In the genomic region with DNA sequence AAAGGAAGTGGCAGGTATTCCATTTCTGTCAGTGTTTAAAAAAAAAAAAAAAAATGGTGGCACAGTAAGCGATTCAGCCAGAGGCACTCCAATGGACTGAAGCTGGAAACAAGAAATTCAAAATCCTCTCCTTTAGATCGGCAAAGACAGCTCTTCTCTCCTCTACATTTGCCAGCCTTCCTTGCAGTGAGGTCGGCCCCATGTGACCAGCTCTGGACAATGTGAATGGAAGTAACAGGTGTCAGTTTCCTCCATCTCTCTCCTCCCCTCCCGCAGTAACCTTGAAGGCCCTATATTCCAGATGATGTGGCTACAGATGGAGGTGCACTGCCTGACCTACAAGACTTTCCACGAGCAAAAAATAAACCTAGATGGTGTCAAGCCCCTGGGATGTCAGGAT, we compare ENCODE assay signal across 8 cellular contexts. TPM values are rescaled to one million over a fixed set of nuclear protein-coding genes. Genes with fewer than 3 reads are reported as not detected.
DNase-seq lines count a peak whose midpoint lies in the region; ATAC-seq and TF ChIP-seq lines count a peak whose summit lies in the region.

No MANE protein-coding gene starts in this region.

- no peak for TF ChIP-seq CTCF in SK-N-SH (IDR thresholded peaks at IDR 0.05)
- TF ChIP-seq CTCF in lower lobe of right lung (IDR thresholded peaks at IDR 0.05): no peak
- no peak for TF ChIP-seq CTCF in ovary (IDR thresholded peaks at IDR 0.05)
- TF ChIP-seq CTCF in GM13977 (IDR thresholded peaks at IDR 0.05; ENCODE audit: extremely low read depth, insufficient read depth, missing control alignments): no peak

- H3K36me3 ChIP-seq in BLaER1 (no peaks in the 10 kb centered on the region), SK-N-SH (replicated peaks in 1 of 2; ENCODE audit: control insufficient read depth in 1 of 2, insufficient read depth in 2 of 2, low read length in 1 of 2) (no peaks in the 10 kb centered on the region), lower lobe of right lung (no peaks in the 10 kb centered on the region), ovary (no peaks in the 10 kb centered on the region), mesenchymal stem cell (ENCODE audit: control insufficient read depth in 1 of 2, insufficient read depth in 2 of 2, low read depth in 1 of 2, low read length in 2 of 2) (peaks cover 0 to 4% of the 10 kb centered on the region in 2 experiments)

- 73% methylated on average over 5 of the region's 5 CpGs for WGBS in SK-N-SH (ENCODE audit: low lambda C conversion rate)
- 77 to 78% (median 77%) methylated on average over 5 of the region's 5 CpGs for WGBS in ovary, 3 donors
- WGBS in mesenchymal stem cell: 60% methylated on average over 5 of the region's 5 CpGs

- H3K4ac ChIP-seq in mesenchymal stem cell (ENCODE audit: low read depth in 1 of 2, low read length in 2 of 2): no peak overlapping the region

- CTCF ChIA-PET in SK-N-SH (lab: Yijun Ruan, JAX): interaction anchor here (1.1 to 6.0 kb wide), 6 partner anchors 8 to 107 kb away, joined by 3 to 39 read pairs (median 12); a partner anchor contains a TSS

- H3K14ac ChIP-seq in mesenchymal stem cell (ENCODE audit: low read length in 2 of 2): no peak overlapping the region

- peaks cover 96% of the 10 kb centered on the region for H3K79me2 ChIP-seq in SK-N-SH (ENCODE audit: insufficient read depth)

- H4K8ac ChIP-seq in mesenchymal stem cell (ENCODE audit: low read length): no peak overlapping the region

- no peak for TF ChIP-seq EP300 in SK-N-SH (IDR thresholded peaks at IDR 0.05; ENCODE audit: borderline replicate concordance in 1 of 2, low read depth in 1 of 2, low read length in 1 of 2)
- no peak for TF ChIP-seq EP300 in ovary (IDR thresholded peaks at IDR 0.05)

- peak overlapping the region; percentile 95 for H3K4me2 ChIP-seq in BLaER1
- peak overlapping the region; percentile 7; the same call in 1 of the 2 replicates for H3K4me2 ChIP-seq in SK-N-SH
- no peak overlapping the region for H3K4me2 ChIP-seq in mesenchymal stem cell (ENCODE audit: low read length, poor library complexity, severe bottlenecking)

- H2BK12ac ChIP-seq in mesenchymal stem cell (ENCODE audit: low read length in 2 of 2): no peak overlapping the region

- H2AK5ac ChIP-seq in mesenchymal stem cell (ENCODE audit: low read length, severe bottlenecking): no peak overlapping the region

- H3K9me3 ChIP-seq in BLaER1 (no peaks in the 10 kb centered on the region), SK-N-SH (no peaks in the 10 kb centered on the region), lower lobe of right lung (no peaks in the 10 kb centered on the region), ovary (no peaks in the 10 kb centered on the region), mesenchymal stem cell (ENCODE audit: control insufficient read depth, low read length) (no peaks in the 10 kb centered on the region)

- H4K91ac ChIP-seq in mesenchymal stem cell (ENCODE audit: low read length): no peak overlapping the region

- H3K9ac ChIP-seq in BLaER1: peak overlapping the region; percentile 59; the same call in 1 of the 2 replicates
- no peak overlapping the region for H3K9ac ChIP-seq in SK-N-SH
- no peak overlapping the region for H3K9ac ChIP-seq in mesenchymal stem cell (ENCODE audit: low read length)

- no peak for TF ChIP-seq POLR2A in ovary (IDR thresholded peaks at IDR 0.05)

- H3K9me2 ChIP-seq in SK-N-SH: no peaks in the 10 kb centered on the region

- peaks cover 10% of the 10 kb centered on the region for H3K79me1 ChIP-seq in mesenchymal stem cell (replicated peaks; ENCODE audit: low read length, poor library complexity, severe bottlenecking)

- H3K23ac ChIP-seq in mesenchymal stem cell (ENCODE audit: low read length in 2 of 2): no peak overlapping the region

- no peak overlapping the region for H2BK5ac ChIP-seq in mesenchymal stem cell (ENCODE audit: low read depth, low read length, poor library complexity, severe bottlenecking)

- no peak for DNase-seq in SK-N-SH
- no peak for DNase-seq in lower lobe of right lung
- no peak for DNase-seq in ovary
- no peak for DNase-seq in mesenchymal stem cell
- no peak for DNase-seq in GM13977 (ENCODE audit: low spot score)

- in situ Hi-C loops in GM13977 (cut with MboI; ENCODE audit: low pct_unique_long_range_greater_than_20kb, low sequenced_read_pairs, unreplicated experiment): no loop called here

- H4K20me1 ChIP-seq in BLaER1: no peaks in the 10 kb centered on the region
- H4K20me1 ChIP-seq in SK-N-SH (ENCODE audit: insufficient read depth): no peaks in the 10 kb centered on the region

- ATAC-seq in HG02642 (IDR thresholded peaks at IDR 0.05; ENCODE audit: poor library complexity, unreplicated experiment): peak; percentile 28
- ATAC-seq in lower lobe of right lung: no peak
- ATAC-seq in HG03045 (IDR thresholded peaks at IDR 0.05; ENCODE audit: unreplicated experiment): no peak

- H3K27me3 ChIP-seq in BLaER1: no peaks in the 10 kb centered on the region
- no peaks in the 10 kb centered on the region for H3K27me3 ChIP-seq in SK-N-SH (ENCODE audit: insufficient read depth)
- no peaks in the 10 kb centered on the region for H3K27me3 ChIP-seq in lower lobe of right lung (ENCODE audit: low read depth)
- H3K27me3 ChIP-seq in ovary: no peaks in the 10 kb centered on the region
- H3K27me3 ChIP-seq in mesenchymal stem cell (ENCODE audit: control insufficient read depth in 1 of 2, insufficient read depth in 1 of 2, low read length in 2 of 2): no peaks in the 10 kb centered on the region

- peak overlapping the region; percentile 41; the same call in 1 of the 2 replicates for H3K4me3 ChIP-seq in BLaER1
- no peak overlapping the region for H3K4me3 ChIP-seq in SK-N-SH (ENCODE audit: low read depth in 2 of 2, low read length in 1 of 2)
- H3K4me3 ChIP-seq in lower lobe of right lung: no peak overlapping the region
- H3K4me3 ChIP-seq in ovary: no peak overlapping the region
- H3K4me3 ChIP-seq in mesenchymal stem cell (ENCODE audit: insufficient read depth in 1 of 2, low read depth in 1 of 2, low read length in 2 of 2): no peak overlapping the region

- no peak for TF ChIP-seq RAD21 in SK-N-SH (IDR thresholded peaks at IDR 0.05; ENCODE audit: low read length)

- no peak overlapping the region for H2BK120ac ChIP-seq in mesenchymal stem cell (ENCODE audit: low read depth, low read length)

- peak overlapping the region; percentile 86 for H3K27ac ChIP-seq in BLaER1
- peak overlapping the region in 1 of 2 experiments; percentile 17; a peak in 2 of 4 replicates for H3K27ac ChIP-seq in SK-N-SH (ENCODE audit: low read depth in 2 of 2, low read length in 1 of 2)
- H3K27ac ChIP-seq in lower lobe of right lung: peak overlapping the region; percentile 18
- no peak overlapping the region for H3K27ac ChIP-seq in ovary
- H3K27ac ChIP-seq in mesenchymal stem cell (ENCODE audit: low read length, poor library complexity, severe bottlenecking): no peak overlapping the region

- peaks cover 40% of the 10 kb centered on the region for H3F3A ChIP-seq in SK-N-SH (replicated peaks; ENCODE audit: insufficient read depth)

- H3K18ac ChIP-seq in mesenchymal stem cell (ENCODE audit: low read depth in 1 of 2, low read length in 2 of 2): no peak overlapping the region

- no peak overlapping the region for H2BK15ac ChIP-seq in mesenchymal stem cell (ENCODE audit: low read depth, poor library complexity, severe bottlenecking)

- POLR2A ChIA-PET in SK-N-SH (lab: Yijun Ruan, JAX): interaction anchor here (0.7 to 1.5 kb wide), 5 partner anchors 8 to 67 kb away, joined by 3 to 5 read pairs (median 3); no protein-coding TSS in a partner anchor

- intact Hi-C loops in lower lobe of right lung (cut with DNase I) (no loop called here), ovary (cut with DNase I) (no loop called here)

- H3K4me1 ChIP-seq in BLaER1 (peaks cover 94% of the 10 kb centered on the region), SK-N-SH (ENCODE audit: control insufficient read depth in 1 of 2, insufficient read depth in 2 of 2, low read depth in 1 of 2, low read length in 1 of 2) (peaks cover 40 to 48% of the 10 kb centered on the region in 2 experiments; a peak in 3 of 4 replicates), lower lobe of right lung (peaks cover 77% of the 10 kb centered on the region), ovary (ENCODE audit: insufficient read depth) (peaks cover 10% of the 10 kb centered on the region), mesenchymal stem cell (ENCODE audit: control insufficient read depth, insufficient read depth, low read depth, low read length) (peaks cover 38% of the 10 kb centered on the region)

- no peak overlapping the region for H2AFZ ChIP-seq in SK-N-SH (ENCODE audit: low read depth)
- H2AFZ ChIP-seq in mesenchymal stem cell (ENCODE audit: low read depth, low read length): no peak overlapping the region

TF ChIP-seq in SK-N-SH, 30 proteins besides CTCF, POLR2A, EP300 and RAD21 (continues in another document):
- TF ChIP-seq, protein P1, sequence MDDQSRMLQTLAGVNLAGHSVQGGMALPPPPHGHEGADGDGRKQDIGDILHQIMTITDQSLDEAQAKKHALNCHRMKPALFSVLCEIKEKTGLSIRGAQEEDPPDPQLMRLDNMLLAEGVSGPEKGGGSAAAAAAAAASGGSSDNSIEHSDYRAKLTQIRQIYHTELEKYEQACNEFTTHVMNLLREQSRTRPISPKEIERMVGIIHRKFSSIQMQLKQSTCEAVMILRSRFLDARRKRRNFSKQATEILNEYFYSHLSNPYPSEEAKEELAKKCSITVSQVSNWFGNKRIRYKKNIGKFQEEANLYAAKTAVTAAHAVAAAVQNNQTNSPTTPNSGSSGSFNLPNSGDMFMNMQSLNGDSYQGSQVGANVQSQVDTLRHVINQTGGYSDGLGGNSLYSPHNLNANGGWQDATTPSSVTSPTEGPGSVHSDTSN (IDR thresholded peaks at IDR 0.05): peak; percentile 41; the same call in 1 of the 2 replicates

RNA-seq across cellular contexts. Expression of a gene that starts 15.0 kb away (rescaled TPM):
- polyA plus RNA-seq in SK-N-SH (2012; rRNA removed): 50.3 and 58.9 TPM in 2 replicates
- 25.4 and 31.6 TPM in 2 replicates for polyA plus RNA-seq in SK-N-SH (2012; cell fraction: cytosol; rRNA removed)
- polyA plus RNA-seq in SK-N-SH (2012; cell fraction: nucleus; rRNA removed): 207 and 306 TPM in 2 replicates
- total RNA-seq in lower lobe of right lung: 42.8 TPM
- total RNA-seq in ovary: 10 to 100 TPM in 6 of 7 donors, 1 to 10 TPM in 1; 6.7 to 30.2 (median 22.9) TPM
- polyA plus RNA-seq in ovary: 10 to 100 TPM; 14.2 to 18.6 TPM
- 23.1 TPM for polyA plus RNA-seq in mesenchymal stem cell (2013, experiment 1 of 2)
- 22.1 TPM for polyA plus RNA-seq in mesenchymal stem cell (2013, experiment 2 of 2)

RNA-seq across cellular contexts. Expression of a gene that starts 47.8 kb away (rescaled TPM):
- polyA plus RNA-seq in SK-N-SH (2012; rRNA removed) (35.1 and 43.0 TPM in 2 replicates), ovary (10 to 100 TPM; 31.6 to 70.2 TPM)
- polyA plus RNA-seq in SK-N-SH (2012; cell fraction: cytosol; rRNA removed): 42.9 and 43.3 TPM in 2 replicates
- polyA plus RNA-seq in SK-N-SH (2012; cell fraction: nucleus; rRNA removed): 27.8 and 49.4 TPM in 2 replicates
- total RNA-seq in lower lobe of right lung (73.5 TPM), ovary (10 to 100 TPM; 58.6 to 83.5 (median 72.4) TPM)
- 45.1 TPM for polyA plus RNA-seq in mesenchymal stem cell (2013, experiment 1 of 2)
- 43.6 TPM for polyA plus RNA-seq in mesenchymal stem cell (2013, experiment 2 of 2)

Comparison
In these comparisons a context has a peak if more than half of its experiments do, and no peak if none do; other contexts are left out.
1. H3K27ac ChIP-seq: peak in BLaER1 (single experiment) and lower lobe of right lung (single experiment); none in ovary (0 of 2) and mesenchymal stem cell (single experiment).